ENCODE assay signal across 1 cellular context in genomic region chr17:8133941-8134340, GRCh38.
TF ChIP-seq lines count a peak whose summit lies in the region.

No MANE protein-coding gene starts in this region.

TF ChIP-seq in H1, 55 proteins besides CTCF, POLR2A, EP300 and RAD21:
- TF ChIP-seq NANOG (IDR thresholded peaks at IDR 0.05; ENCODE audit: insufficient read depth, low read depth, low read length, poor library complexity, severe bottlenecking) (no peak), KDM4A (IDR thresholded peaks at IDR 0.05; ENCODE audit: low read depth, low read length, severe bottlenecking) (no peak), ZNF274 (IDR thresholded peaks at IDR 0.05; ENCODE audit: borderline replicate concordance, extremely low read depth, low read length) (no peak), POLR2AphosphoS5 (IDR thresholded peaks at IDR 0.05; ENCODE audit: low read depth, low read length) (no peak)
